8 cellular contexts compared by ENCODE assay signal in genomic region chr2:134119672-134120159, GRCh38.
DNase-seq lines count a peak whose midpoint lies in the region; ATAC-seq and TF ChIP-seq lines count a peak whose summit lies in the region.

No MANE protein-coding gene starts in this region.

- H3K27ac Mint-ChIP-seq in T-helper 17 cell = peak overlapping the region; percentile 96

- H3K27me3 ChIP-seq in right cardiac atrium (ENCODE audit: control insufficient read depth, insufficient read depth) (no peaks in the 10 kb centered on the region), vagina (no peaks in the 10 kb centered on the region)

- peaks cover 43% of the 10 kb centered on the region for H3K4me1 Mint-ChIP-seq in T-helper 17 cell

- no peaks in the 10 kb centered on the region for H3K9me3 ChIP-seq in T-helper 17 cell (ENCODE audit: control insufficient read depth, low read length, poor library complexity, severe bottlenecking)
- H3K9me3 ChIP-seq in right cardiac atrium (ENCODE audit: control insufficient read depth, low read length) = no peaks in the 10 kb centered on the region
- H3K9me3 ChIP-seq in vagina = no peaks in the 10 kb centered on the region

- H3K27ac ChIP-seq in right cardiac atrium (ENCODE audit: low read length) (peak overlapping the region; percentile 77), vagina (peak overlapping the region; percentile 89)

- no peaks in the 10 kb centered on the region for H3K36me3 ChIP-seq in vagina

- TF ChIP-seq POLR2A in vagina (IDR thresholded peaks at IDR 0.05) = peak in 1 of 2 donors; percentile 71

- H3K4me1 ChIP-seq in right cardiac atrium (ENCODE audit: control insufficient read depth, insufficient read depth, low read length) (peaks cover 16% of the 10 kb centered on the region), vagina (peaks cover 48% of the 10 kb centered on the region)

- H3K36me3 Mint-ChIP-seq in T-helper 17 cell (ENCODE audit: low read depth) = peaks cover 2% of the 10 kb centered on the region

- ATAC-seq in GM18498 (IDR thresholded peaks at IDR 0.05; ENCODE audit: unreplicated experiment) (peak; percentile 61), HG02840 (IDR thresholded peaks at IDR 0.05; ENCODE audit: low FRiP score, unreplicated experiment) (peak; percentile 54), T-helper 17 cell (peak; percentile 71), right cardiac atrium (peak; percentile 86 to 88)

- peak overlapping the region; percentile 96 for H3K4me3 Mint-ChIP-seq in T-helper 17 cell

- intact Hi-C loops in right cardiac atrium (cut with DNase I) = loop anchor here (5.0 to 10.0 kb wide), 13 partner anchors 38 to 295 kb away; partner anchors contain the start of gene MGAT5 (in 1 of the 4)
- intact Hi-C loops in vagina (cut with DNase I) = loop anchor here (5.0 kb wide), 2 partner anchors 128 to 293 kb away; no protein-coding TSS in a partner anchor

- DNase-seq in NCI-H146 (lab: John Stamatoyannopoulos, UW) = peak; percentile 87
- peak; percentile 66 to 74 (median 73) for DNase-seq in T-helper 17 cell
- DNase-seq in anterior cingulate cortex (lab: John Stamatoyannopoulos, UW) = peak; percentile 40 to 95 (median 87)
- DNase-seq in right cardiac atrium = peak; percentile 89 to 95 (median 94)
- DNase-seq in putamen (ENCODE audit: low spot score) = peak; percentile 94
- peak in 1 of 2 donors; percentile 94 for DNase-seq in vagina (ENCODE audit: extremely low spot score in 2 of 2)

- H3K4me3 ChIP-seq in right cardiac atrium (ENCODE audit: low read length) (peak overlapping the region; percentile 57), vagina (peak overlapping the region; percentile 73 to 74)

- WGBS in right cardiac atrium = under 1% methylated on average over 45 of the region's 45 CpGs

- no peak for TF ChIP-seq CTCF in vagina (IDR thresholded peaks at IDR 0.05)

- H3K27me3 Mint-ChIP-seq in T-helper 17 cell = no peaks in the 10 kb centered on the region
